17 cellular contexts compared by ENCODE assay signal in genomic region chr14:92532490-92533163, GRCh38. TPM values are rescaled to one million over a fixed set of nuclear protein-coding genes. Genes with fewer than 3 reads are reported as not detected.
A peak's percentile ranks its signal among the peaks of the same experiment; 100 is the strongest.
DNase-seq lines count a peak whose midpoint lies in the region; ATAC-seq and TF ChIP-seq lines count a peak whose summit lies in the region.
"Had no signal": no experiment of that assay in that cellular context is flagged by ENCODE, and none has a peak within 500 bp of the region (broad histone marks: within the 10 kb centered on the region; RNA-seq: fewer than 3 reads in every experiment).

No MANE protein-coding gene starts in this region.

- H3K9me3 Mint-ChIP-seq in stimulated activated effector memory CD8-positive, alpha-beta T cell treated with anti-CD3 and anti-CD28 coated beads, Interleukin-12 subunit alpha, Interleukin-12 subunit beta, amount 100 ng/mL, for 72 hours = no peaks in the 10 kb centered on the region
- no peaks in the 10 kb centered on the region for H3K9me3 Mint-ChIP-seq in activated T-helper 1 cell treated with anti-CD3 and anti-CD28 coated beads, Interleukin-12 subunit alpha, Interleukin-12 subunit beta, Interleukin-2, Interleukin-4 antibody, amounts not matched to agents 30 ng/mL and 10 ng/mL and 1 ng/mL, durations not matched to agents 14 hours and 24 hours and 36 hours

- peaks cover 60% of the 10 kb centered on the region for H3K36me3 Mint-ChIP-seq in stimulated activated effector memory CD8-positive, alpha-beta T cell treated with anti-CD3 and anti-CD28 coated beads, Interleukin-12 subunit alpha, Interleukin-12 subunit beta, amount 100 ng/mL, for 72 hours
- no peaks in the 10 kb centered on the region for H3K36me3 Mint-ChIP-seq in activated T-helper 1 cell treated with anti-CD3 and anti-CD28 coated beads, Interleukin-12 subunit alpha, Interleukin-12 subunit beta, Interleukin-2, Interleukin-4 antibody, amounts not matched to agents 30 ng/mL and 10 ng/mL and 1 ng/mL, durations not matched to agents 14 hours and 24 hours and 36 hours (ENCODE audit: low read depth)
- H3K36me3 Mint-ChIP-seq: CD4-positive, alpha-beta memory T cell had no signal

- DNase-seq in DMS53 treated with DMSO at 0.1 percent for 48 hours (lab: John Stamatoyannopoulos, UW; ENCODE audit: unreplicated experiment) (peak; percentile 25), left colon (peak in 1 of 2 donors; percentile 56), hepatocyte (ENCODE audit: low spot score) (no peak), SKM-1 (lab: John Stamatoyannopoulos, UW; ENCODE audit: unreplicated experiment) (no peak)
- DNase-seq in stimulated activated effector memory CD8-positive, alpha-beta T cell treated with anti-CD3 and anti-CD28 coated beads, Interleukin-12 subunit alpha, Interleukin-12 subunit beta, amount 100 ng/mL, for 72 hours (ENCODE audit: low spot score in 2 of 2) = no peak
- no peak for DNase-seq in activated T-helper 1 cell treated with anti-CD3 and anti-CD28 coated beads, Interleukin-12 subunit alpha, Interleukin-12 subunit beta, Interleukin-2, Interleukin-4 antibody, amounts not matched to agents 30 ng/mL and 10 ng/mL and 1 ng/mL, durations not matched to agents 14 hours and 24 hours and 36 hours (ENCODE audit: low spot score)
- DNase-seq: CD4-positive, alpha-beta memory T cell; GDM1; Karpas-422; NCI-H1436; NCI-H526; SW 1271 had no signal

- H3K27me3 ChIP-seq in hepatocyte = no peaks in the 10 kb centered on the region

- peaks cover 3% of the 10 kb centered on the region for H3K79me2 ChIP-seq in hepatocyte

- H3K9me2 ChIP-seq in hepatocyte (replicated peaks; ENCODE audit: insufficient read depth) = no peaks in the 10 kb centered on the region

- H3K4me3 Mint-ChIP-seq in stimulated activated effector memory CD8-positive, alpha-beta T cell treated with anti-CD3 and anti-CD28 coated beads, Interleukin-12 subunit alpha, Interleukin-12 subunit beta, amount 100 ng/mL, for 72 hours = peak overlapping the region; percentile 74
- no peak overlapping the region for H3K4me3 Mint-ChIP-seq in activated T-helper 1 cell treated with anti-CD3 and anti-CD28 coated beads, Interleukin-12 subunit alpha, Interleukin-12 subunit beta, Interleukin-2, Interleukin-4 antibody, amounts not matched to agents 30 ng/mL and 10 ng/mL and 1 ng/mL, durations not matched to agents 14 hours and 24 hours and 36 hours
- H3K4me3 Mint-ChIP-seq: CD4-positive, alpha-beta memory T cell had no signal

- no peak overlapping the region for H3K4me3 ChIP-seq in hepatocyte

- H3K4me2 ChIP-seq in hepatocyte = no peak overlapping the region

- no peak overlapping the region for H3K27ac ChIP-seq in hepatocyte
- H3K27ac ChIP-seq: epithelial cell of prostate, HL-60, VCaP had no signal

- 73% methylated on average over 10 of the region's 10 CpGs for WGBS in hepatocyte (ENCODE audit: low lambda C conversion rate, missing lambda C conversion rate)

- H3K9me3 ChIP-seq in hepatocyte (ENCODE audit: low read depth) = no peaks in the 10 kb centered on the region

- H3K27me3 Mint-ChIP-seq in activated T-helper 1 cell treated with anti-CD3 and anti-CD28 coated beads, Interleukin-12 subunit alpha, Interleukin-12 subunit beta, Interleukin-2, Interleukin-4 antibody, amounts not matched to agents 30 ng/mL and 10 ng/mL and 1 ng/mL, durations not matched to agents 14 hours and 24 hours and 36 hours (ENCODE audit: insufficient read depth) = peaks cover 11% of the 10 kb centered on the region
- H3K27me3 Mint-ChIP-seq: CD4-positive, alpha-beta memory T cell had no signal

- no peak overlapping the region for H2AFZ ChIP-seq in hepatocyte

- peak; percentile 30 for ATAC-seq in SK-N-SH treated with all-trans-retinoic acid at 6 μM for 48 hours
- ATAC-seq in left colon = peak; percentile 63
- ATAC-seq in stimulated activated effector memory CD8-positive, alpha-beta T cell treated with anti-CD3 and anti-CD28 coated beads, Interleukin-12 subunit alpha, Interleukin-12 subunit beta, amount 100 ng/mL, for 72 hours = no peak
- ATAC-seq: Panc1 had no signal

- H3K27ac Mint-ChIP-seq in stimulated activated effector memory CD8-positive, alpha-beta T cell treated with anti-CD3 and anti-CD28 coated beads, Interleukin-12 subunit alpha, Interleukin-12 subunit beta, amount 100 ng/mL, for 72 hours = peak overlapping the region; percentile 97
- H3K27ac Mint-ChIP-seq in activated T-helper 1 cell treated with anti-CD3 and anti-CD28 coated beads, Interleukin-12 subunit alpha, Interleukin-12 subunit beta, Interleukin-2, Interleukin-4 antibody, amounts not matched to agents 30 ng/mL and 10 ng/mL and 1 ng/mL, durations not matched to agents 14 hours and 24 hours and 36 hours = no peak overlapping the region

- H3K4me1 ChIP-seq in hepatocyte (ENCODE audit: insufficient read depth) = peaks cover 5% of the 10 kb centered on the region

- peaks cover 86% of the 10 kb centered on the region for H3K4me1 Mint-ChIP-seq in stimulated activated effector memory CD8-positive, alpha-beta T cell treated with anti-CD3 and anti-CD28 coated beads, Interleukin-12 subunit alpha, Interleukin-12 subunit beta, amount 100 ng/mL, for 72 hours
- H3K4me1 Mint-ChIP-seq in activated T-helper 1 cell treated with anti-CD3 and anti-CD28 coated beads, Interleukin-12 subunit alpha, Interleukin-12 subunit beta, Interleukin-2, Interleukin-4 antibody, amounts not matched to agents 30 ng/mL and 10 ng/mL and 1 ng/mL, durations not matched to agents 14 hours and 24 hours and 36 hours (ENCODE audit: low read depth) = peaks cover 43% of the 10 kb centered on the region

- H3K36me3 ChIP-seq in hepatocyte (replicated peaks; ENCODE audit: insufficient read depth, low read depth) = no peaks in the 10 kb centered on the region

- H4K20me1 ChIP-seq in hepatocyte (ENCODE audit: insufficient read depth, poor library complexity, severe bottlenecking) = no peaks in the 10 kb centered on the region

- intact Hi-C loops in left colon (cut with DNase I, micrococcal nuclease) = no loop called here
- intact Hi-C loops in activated T-helper 1 cell treated with anti-CD3 and anti-CD28 coated beads, Interleukin-12 subunit alpha, Interleukin-12 subunit beta, Interleukin-2, Interleukin-4 antibody, amounts not matched to agents 30 ng/mL and 10 ng/mL and 1 ng/mL, durations not matched to agents 14 hours and 24 hours and 36 hours (cut with micrococcal nuclease) = loop anchor here (10.0 kb wide), 1 partner anchor 52 kb away; no protein-coding TSS in a partner anchor

- no peak for TF ChIP-seq CTCF in hepatocyte (IDR thresholded peaks at IDR 0.05; ENCODE audit: poor library complexity)

TF ChIP-seq in SK-N-SH treated with all-trans-retinoic acid at 6 μM for 48 hours, 23 proteins besides CTCF, POLR2A, EP300 and RAD21 (continues in another document):
- TF ChIP-seq ZNF8 (CRISPR knock-in tag; IDR thresholded peaks at IDR 0.05) (no peak), CREB5 (CRISPR knock-in tag; IDR thresholded peaks at IDR 0.05; ENCODE audit: low read depth) (no peak), TCF4 (CRISPR knock-in tag; IDR thresholded peaks at IDR 0.05; ENCODE audit: borderline replicate concordance) (no peak), TOX (CRISPR knock-in tag; IDR thresholded peaks at IDR 0.05; ENCODE audit: borderline replicate concordance) (no peak), ZFP3 (CRISPR knock-in tag; IDR thresholded peaks at IDR 0.05) (no peak), SNAI2 (CRISPR knock-in tag; IDR thresholded peaks at IDR 0.05) (no peak), ESRRG (CRISPR knock-in tag; IDR thresholded peaks at IDR 0.05) (no peak), ZFP30 (CRISPR knock-in tag; IDR thresholded peaks at IDR 0.05) (no peak)
- TF ChIP-seq, protein P1, sequence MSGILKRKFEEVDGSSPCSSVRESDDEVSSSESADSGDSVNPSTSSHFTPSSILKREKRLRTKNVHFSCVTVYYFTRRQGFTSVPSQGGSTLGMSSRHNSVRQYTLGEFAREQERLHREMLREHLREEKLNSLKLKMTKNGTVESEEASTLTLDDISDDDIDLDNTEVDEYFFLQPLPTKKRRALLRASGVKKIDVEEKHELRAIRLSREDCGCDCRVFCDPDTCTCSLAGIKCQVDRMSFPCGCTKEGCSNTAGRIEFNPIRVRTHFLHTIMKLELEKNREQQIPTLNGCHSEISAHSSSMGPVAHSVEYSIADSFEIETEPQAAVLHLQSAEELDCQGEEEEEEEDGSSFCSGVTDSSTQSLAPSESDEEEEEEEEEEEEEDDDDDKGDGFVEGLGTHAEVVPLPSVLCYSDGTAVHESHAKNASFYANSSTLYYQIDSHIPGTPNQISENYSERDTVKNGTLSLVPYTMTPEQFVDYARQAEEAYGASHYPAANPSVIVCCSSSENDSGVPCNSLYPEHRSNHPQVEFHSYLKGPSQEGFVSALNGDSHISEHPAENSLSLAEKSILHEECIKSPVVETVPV (CRISPR knock-in tag; IDR thresholded peaks at IDR 0.05) = no peak
- TF ChIP-seq, protein P2, sequence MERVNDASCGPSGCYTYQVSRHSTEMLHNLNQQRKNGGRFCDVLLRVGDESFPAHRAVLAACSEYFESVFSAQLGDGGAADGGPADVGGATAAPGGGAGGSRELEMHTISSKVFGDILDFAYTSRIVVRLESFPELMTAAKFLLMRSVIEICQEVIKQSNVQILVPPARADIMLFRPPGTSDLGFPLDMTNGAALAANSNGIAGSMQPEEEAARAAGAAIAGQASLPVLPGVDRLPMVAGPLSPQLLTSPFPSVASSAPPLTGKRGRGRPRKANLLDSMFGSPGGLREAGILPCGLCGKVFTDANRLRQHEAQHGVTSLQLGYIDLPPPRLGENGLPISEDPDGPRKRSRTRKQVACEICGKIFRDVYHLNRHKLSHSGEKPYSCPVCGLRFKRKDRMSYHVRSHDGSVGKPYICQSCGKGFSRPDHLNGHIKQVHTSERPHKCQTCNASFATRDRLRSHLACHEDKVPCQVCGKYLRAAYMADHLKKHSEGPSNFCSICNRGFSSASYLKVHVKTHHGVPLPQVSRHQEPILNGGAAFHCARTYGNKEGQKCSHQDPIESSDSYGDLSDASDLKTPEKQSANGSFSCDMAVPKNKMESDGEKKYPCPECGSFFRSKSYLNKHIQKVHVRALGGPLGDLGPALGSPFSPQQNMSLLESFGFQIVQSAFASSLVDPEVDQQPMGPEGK (CRISPR knock-in tag; IDR thresholded peaks at IDR 0.05; ENCODE audit: borderline replicate concordance) = no peak

RNA-seq across cellular contexts. Expression of gene RIN3, which starts 19.0 kb away (rescaled TPM):
- total RNA-seq in left colon = 10 to 100 TPM; 22.9 to 26.3 TPM
- total RNA-seq in hepatocyte = 4.2 and 4.7 TPM in 2 replicates
- polyA plus RNA-seq in hepatocyte = 8.6 and 11.8 TPM in 2 replicates
- total RNA-seq in activated T-helper 1 cell treated with anti-CD3 and anti-CD28 coated beads, Interleukin-12 subunit alpha, Interleukin-12 subunit beta, Interleukin-2, Interleukin-4 antibody, amounts not matched to agents 30 ng/mL and 10 ng/mL and 1 ng/mL, durations not matched to agents 14 hours and 24 hours and 36 hours = 34.7 and 35.3 TPM in 2 replicates
